ENCODE assay signal across 37 cellular contexts in genomic region chr1:15992187-15992553, GRCh38. TPM values are rescaled to one million over a fixed set of nuclear protein-coding genes. Genes with fewer than 3 reads are reported as not detected.
"Had no signal": no experiment of that assay in that cellular context is flagged by ENCODE, and none has a peak within 500 bp of the region (broad histone marks: within the 10 kb centered on the region; RNA-seq: fewer than 3 reads in every experiment).

No MANE protein-coding gene starts in this region.

- H3K9me3 Mint-ChIP-seq: mesothelial cell of epicardium; naive B cell; natural killer cell treated with Interleukin-12 subunit alpha and Interleukin-12 subunit beta and Interleukin-15 and Interleukin-18, amount 100 ng/mL, for 72 hours; neural crest cell; stimulated activated naive CD8-positive, alpha-beta T cell treated with anti-CD3 and anti-CD28 coated beads, Interleukin-15, amount 100 ng/mL, for 72 hours had no signal

- DNase-seq: effector CD8-positive, alpha-beta T cell; foreskin keratinocyte; heart left ventricle; hippocampal formation; left cardiac atrium; left lung; mesenchymal stem cell; mucosa of descending colon; naive B cell; nucleus accumbens; psoas muscle; right cardiac atrium; sigmoid colon; stimulated activated CD4-positive, alpha-beta T cell treated with anti-CD3 and anti-CD28 coated beads, Interleukin-2, amount 100 ng/mL, for 24 hours; stimulated activated CD4-positive, alpha-beta T cell treated with anti-CD3 and anti-CD28 coated beads, Interleukin-4, amount 100 ng/mL, for 24 hours; stimulated activated naive CD4-positive, alpha-beta T cell; stimulated activated naive CD8-positive, alpha-beta T cell treated with anti-CD3 and anti-CD28 coated beads, Interleukin-15, amount 100 ng/mL, for 72 hours; thyroid gland; trophoblast cell had no signal

- H3K36me3 Mint-ChIP-seq: mesothelial cell of epicardium; naive B cell; natural killer cell treated with Interleukin-12 subunit alpha and Interleukin-12 subunit beta and Interleukin-15 and Interleukin-18, amount 100 ng/mL, for 72 hours had no signal

- H3K4me3 ChIP-seq: dorsolateral prefrontal cortex, esophagus muscularis mucosa, gastroesophageal sphincter, heart left ventricle, left lung, mucosa of descending colon, psoas muscle, sigmoid colon, thyroid gland, vagina had no signal

- H3K4me3 Mint-ChIP-seq: mesothelial cell of epicardium; naive B cell; natural killer cell treated with Interleukin-12 subunit alpha and Interleukin-12 subunit beta and Interleukin-15 and Interleukin-18, amount 100 ng/mL, for 72 hours; neural crest cell; stimulated activated naive CD8-positive, alpha-beta T cell treated with anti-CD3 and anti-CD28 coated beads, Interleukin-15, amount 100 ng/mL, for 72 hours had no signal

- H3K27ac Mint-ChIP-seq: mesothelial cell of epicardium; natural killer cell treated with Interleukin-12 subunit alpha and Interleukin-12 subunit beta and Interleukin-15 and Interleukin-18, amount 100 ng/mL, for 72 hours had no signal

- H3K4me1 ChIP-seq: foreskin keratinocyte, heart left ventricle, left lung, psoas muscle, sigmoid colon, thyroid gland, vagina had no signal

- ATAC-seq: foreskin keratinocyte; gastroesophageal sphincter; heart left ventricle; left cardiac atrium; left lung; mucosa of descending colon; natural killer cell treated with Interleukin-12 subunit alpha and Interleukin-12 subunit beta and Interleukin-15 and Interleukin-18, amount 100 ng/mL, for 72 hours; psoas muscle; right cardiac atrium; stimulated activated naive CD8-positive, alpha-beta T cell treated with anti-CD3 and anti-CD28 coated beads, Interleukin-15, amount 100 ng/mL, for 72 hours had no signal

- H3K4me1 Mint-ChIP-seq: mesothelial cell of epicardium; naive B cell; stimulated activated naive CD8-positive, alpha-beta T cell treated with anti-CD3 and anti-CD28 coated beads, Interleukin-15, amount 100 ng/mL, for 72 hours had no signal

- H3K27me3 ChIP-seq: dorsolateral prefrontal cortex, esophagus muscularis mucosa, foreskin keratinocyte, gastroesophageal sphincter, heart left ventricle, left lung, sigmoid colon, thyroid gland, vagina had no signal

- H3K36me3 ChIP-seq: esophagus muscularis mucosa, gastroesophageal sphincter, heart left ventricle, left lung, sigmoid colon, thyroid gland, vagina had no signal

- H3K27ac ChIP-seq: dorsolateral prefrontal cortex, esophagus muscularis mucosa, foreskin keratinocyte, gastroesophageal sphincter, heart left ventricle, left lung, psoas muscle, sigmoid colon, thyroid gland, vagina had no signal

- H3K27me3 Mint-ChIP-seq: natural killer cell treated with Interleukin-12 subunit alpha and Interleukin-12 subunit beta and Interleukin-15 and Interleukin-18, amount 100 ng/mL, for 72 hours had no signal

- H3K9me3 ChIP-seq: esophagus muscularis mucosa, gastroesophageal sphincter, heart left ventricle, left lung, mucosa of descending colon, psoas muscle, sigmoid colon, thyroid gland, vagina had no signal

RNA-seq across cellular contexts. Expression of gene SRARP, which starts 11.9 kb away (rescaled TPM):
- total RNA-seq: endothelial cell of umbilical vein; epithelial cell of proximal tubule; esophagus muscularis mucosa; fibroblast of lung; foreskin keratinocyte; gastroesophageal sphincter; kidney epithelial cell; left lung; lower leg skin; mesothelial cell of epicardium; mucosa of descending colon; natural killer cell treated with Interleukin-12 subunit alpha and Interleukin-12 subunit beta and Interleukin-15 and Interleukin-18, amount 100 ng/mL, for 72 hours; neural crest cell; osteocyte; renal cortical epithelial cell; sigmoid colon; skeletal muscle tissue; ureter; vagina had no signal
- polyA plus RNA-seq: endothelial cell of umbilical vein, fibroblast of lung, foreskin keratinocyte had no signal

RNA-seq across cellular contexts. Expression of gene HSPB7, which starts 25.7 kb away (rescaled TPM):
- total RNA-seq: endothelial cell of umbilical vein; epithelial cell of proximal tubule; foreskin keratinocyte; kidney epithelial cell; lung microvascular endothelial cell; natural killer cell treated with Interleukin-12 subunit alpha and Interleukin-12 subunit beta and Interleukin-15 and Interleukin-18, amount 100 ng/mL, for 72 hours; neural crest cell; temporal lobe had no signal
- polyA plus RNA-seq: endothelial cell of umbilical vein, foreskin keratinocyte had no signal

RNA-seq across cellular contexts. Expression of gene CLCNKA, which starts 29.7 kb away (rescaled TPM):
- total RNA-seq: endothelial cell of umbilical vein, epithelial cell of proximal tubule, foreskin keratinocyte, kidney epithelial cell, lung microvascular endothelial cell, neural crest cell, osteocyte, temporal lobe had no signal
- polyA plus RNA-seq: endothelial cell of umbilical vein, fibroblast of lung, foreskin keratinocyte had no signal

RNA-seq across cellular contexts. Expression of gene CLCNKB, which starts 51.4 kb away (rescaled TPM):
- total RNA-seq: endothelial cell of umbilical vein; foreskin keratinocyte; lung microvascular endothelial cell; natural killer cell treated with Interleukin-12 subunit alpha and Interleukin-12 subunit beta and Interleukin-15 and Interleukin-18, amount 100 ng/mL, for 72 hours; osteocyte; skeletal muscle tissue; vagina had no signal
- polyA plus RNA-seq: foreskin keratinocyte had no signal
